In genomic region chr2:224449212-224450147, GRCh38 we compare ENCODE assay signal across 8 cellular contexts. TPM values are rescaled to one million over a fixed set of nuclear protein-coding genes. Genes with fewer than 3 reads are reported as not detected.
DNase-seq lines count a peak whose midpoint lies in the region; ATAC-seq and TF ChIP-seq lines count a peak whose summit lies in the region.

No MANE protein-coding gene starts in this region.

- H3K27ac Mint-ChIP-seq in HFFc6 (no peak overlapping the region), WTC11 (peak overlapping the region; percentile 34; the same call in 1 of the 2 replicates)

- H3K9me3 Mint-ChIP-seq in HFFc6 = no peaks in the 10 kb centered on the region
- H3K9me3 Mint-ChIP-seq in WTC11 = peaks cover 5% of the 10 kb centered on the region; the same call in 1 of the 2 replicates

- CTCF ChIA-PET in WTC11 (lab: Charles Lee) = interaction anchor here (0.6 to 2.3 kb wide), 10 partner anchors 9 to 479 kb away, joined by 3 to 10 read pairs (median 5); no protein-coding TSS in a partner anchor

- POLR2A ChIA-PET in WTC11 (lab: Charles Lee) = no interaction called here

- ATAC-seq in WTC11 = peak; percentile 58
- ATAC-seq in stimulated activated naive CD8-positive, alpha-beta T cell treated with anti-CD3 and anti-CD28 coated beads, Interleukin-15, Interleukin-2, amounts not matched to agents 100 U/mL and 50 U/mL, for 24 hours = no peak
- no peak for ATAC-seq in GM19035 (IDR thresholded peaks at IDR 0.05; ENCODE audit: unreplicated experiment)
- no peak for ATAC-seq in GM18858 (IDR thresholded peaks at IDR 0.05; ENCODE audit: unreplicated experiment)

- H3K36me3 Mint-ChIP-seq in HFFc6 (ENCODE audit: low read depth) (no peaks in the 10 kb centered on the region), WTC11 (no peaks in the 10 kb centered on the region)

- H3K4me3 Mint-ChIP-seq in HFFc6 (no peak overlapping the region), WTC11 (no peak overlapping the region)

- DNase-seq in EL (peak; percentile 35), HFFc6 (no peak), WTC11 (ENCODE audit: low spot score) (no peak), kidney glomerular epithelial cell (lab: John Stamatoyannopoulos, UW) (peak; percentile 8), NCI-H2107 (lab: John Stamatoyannopoulos, UW) (no peak)
- DNase-seq in stimulated activated naive CD8-positive, alpha-beta T cell treated with anti-CD3 and anti-CD28 coated beads, Interleukin-15, Interleukin-2, amounts not matched to agents 100 U/mL and 50 U/mL, for 24 hours = no peak

- no peaks in the 10 kb centered on the region for H3K4me1 Mint-ChIP-seq in HFFc6 (ENCODE audit: low read depth)
- peaks cover 3% of the 10 kb centered on the region; the same call in 1 of the 2 replicates for H3K4me1 Mint-ChIP-seq in WTC11

- H3K27me3 Mint-ChIP-seq in HFFc6 (ENCODE audit: insufficient read depth) (peaks cover 12% of the 10 kb centered on the region; the same call in 1 of the 2 replicates), WTC11 (ENCODE audit: low read depth) (no peaks in the 10 kb centered on the region)

- TF ChIP-seq CTCF in HFFc6 (IDR thresholded peaks at IDR 0.05) = peak; percentile 84
- TF ChIP-seq CTCF in WTC11 (IDR thresholded peaks at IDR 0.05) = peak; percentile 43; the same call in 1 of the 2 replicates

TF ChIP-seq in WTC11, 78 proteins besides CTCF, POLR2A, EP300 and RAD21:
- no peak for TF ChIP-seq PREB (CRISPR knock-in tag; IDR thresholded peaks at IDR 0.05; ENCODE audit: borderline replicate concordance)
- no peak for TF ChIP-seq HMGXB4 (CRISPR knock-in tag; IDR thresholded peaks at IDR 0.05)
- TF ChIP-seq SOX15 (CRISPR knock-in tag; IDR thresholded peaks at IDR 0.05) = no peak
- no peak for TF ChIP-seq ARID4B (CRISPR knock-in tag; IDR thresholded peaks at IDR 0.05; ENCODE audit: borderline replicate concordance)
- TF ChIP-seq GTF2I (CRISPR knock-in tag; conservative IDR thresholded peaks at IDR 0.05) = no peak
- TF ChIP-seq FOXK1 (CRISPR knock-in tag; IDR thresholded peaks at IDR 0.05) = no peak
- TF ChIP-seq MLX (CRISPR knock-in tag; IDR thresholded peaks at IDR 0.05) = no peak
- no peak for TF ChIP-seq ZNF219 (CRISPR knock-in tag; IDR thresholded peaks at IDR 0.05; ENCODE audit: borderline replicate concordance)
- no peak for TF ChIP-seq ELF4 (CRISPR knock-in tag; IDR thresholded peaks at IDR 0.05; ENCODE audit: low read depth)

RNA-seq across cellular contexts. Expression of gene FAM124B, which starts 47.6 kb away (rescaled TPM):
- under 1 TPM in 1 of 6 experiments, not detected in 5; 0.10 TPM for total RNA-seq in HFFc6 (2021; fragmentation: NEBNext Ultra II Directional; extraction: Animal tissue kit (Norgen Biotek cat#: 25700))
- total RNA-seq in WTC11 (2021) = 3.7 to 4.4 TPM (median 3.9 TPM) in 3 replicates

Comparison
In these comparisons a context has a peak if more than half of its experiments do, and no peak if none do; other contexts are left out.
1. DNase-seq: peak in EL (single experiment) and kidney glomerular epithelial cell (single experiment); none in HFFc6 (single experiment), WTC11 (single experiment), stimulated activated naive CD8-positive, alpha-beta T cell treated with anti-CD3 and anti-CD28 coated beads, Interleukin-15, Interleukin-2, amounts not matched to agents 100 U/mL and 50 U/mL, for 24 hours (single experiment) and NCI-H2107 (single experiment).